8 cellular contexts compared by ENCODE assay signal in the genomic region with DNA sequence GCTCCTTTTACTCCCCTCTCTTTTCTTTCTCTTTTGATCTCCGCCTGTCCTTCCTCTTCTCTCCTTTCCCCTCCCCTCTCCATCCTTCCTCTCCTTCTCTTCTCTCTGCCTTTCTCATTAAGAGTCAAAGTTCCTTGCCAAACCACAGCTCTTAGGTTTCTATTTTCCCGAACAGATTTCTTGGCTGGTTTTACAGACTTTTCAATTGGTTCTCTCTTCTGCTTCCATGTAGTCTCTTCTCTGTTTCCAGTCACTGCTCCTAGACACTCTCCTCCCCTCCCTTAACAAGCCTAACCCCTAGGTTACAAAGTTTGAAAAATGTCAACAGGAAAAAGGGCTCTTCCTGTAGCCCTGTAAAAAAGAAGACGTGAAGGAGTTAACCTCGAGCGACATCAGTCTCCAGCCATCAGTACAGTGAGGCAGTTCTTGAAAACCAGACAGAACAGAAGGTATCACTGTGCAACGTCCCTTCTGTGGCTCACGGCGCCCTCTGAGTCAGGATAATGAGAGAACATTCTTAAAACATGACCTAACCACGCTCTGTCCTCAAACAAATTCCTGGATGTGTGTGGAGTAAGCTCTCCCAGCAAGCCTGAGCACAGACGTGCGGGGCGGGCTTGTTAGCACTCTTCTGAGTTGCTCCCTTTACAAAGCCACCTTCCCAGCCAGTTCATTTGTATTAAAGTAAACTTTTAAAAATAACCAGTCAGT.
DNase-seq lines count a peak whose midpoint lies in the region; ATAC-seq lines count a peak whose summit lies in the region.

No MANE protein-coding gene starts in this region.

- peak; percentile 8 for DNase-seq in stimulated activated CD4-positive, alpha-beta T cell treated with anti-CD3 and anti-CD28 coated beads, Interleukin-1b, Interleukin-23, amount 100 ng/mL, for 48 hours
- DNase-seq in stimulated activated CD4-positive, alpha-beta T cell treated with anti-CD3 and anti-CD28 coated beads, Interleukin-4, amount 100 ng/mL, for 1 hour = no peak
- peak; percentile 99 for DNase-seq in amniotic epithelial cell (ENCODE audit: low read depth)
- DNase-seq in iris pigment epithelial cell (ENCODE audit: low read depth) = peak; percentile 100
- no peak for DNase-seq in stimulated activated effector memory CD8-positive, alpha-beta T cell treated with anti-CD3 and anti-CD28 coated beads, Interleukin-12 subunit alpha, Interleukin-12 subunit beta, amount 100 ng/mL, for 72 hours (ENCODE audit: low spot score in 2 of 2)
- DNase-seq in T-helper 1 cell = no peak
- no peak for DNase-seq in stimulated activated naive CD8-positive, alpha-beta T cell treated with anti-CD3 and anti-CD28 coated beads, Interleukin-15, amount 100 ng/mL, for 72 hours

- H3K4me3 Mint-ChIP-seq in stimulated activated effector memory CD8-positive, alpha-beta T cell treated with anti-CD3 and anti-CD28 coated beads, Interleukin-12 subunit alpha, Interleukin-12 subunit beta, amount 100 ng/mL, for 72 hours = no peak overlapping the region
- H3K4me3 Mint-ChIP-seq in stimulated activated naive CD8-positive, alpha-beta T cell treated with anti-CD3 and anti-CD28 coated beads, Interleukin-15, amount 100 ng/mL, for 72 hours = no peak overlapping the region

- no peaks in the 10 kb centered on the region for H3K9me3 Mint-ChIP-seq in stimulated activated effector memory CD8-positive, alpha-beta T cell treated with anti-CD3 and anti-CD28 coated beads, Interleukin-12 subunit alpha, Interleukin-12 subunit beta, amount 100 ng/mL, for 72 hours
- H3K9me3 Mint-ChIP-seq in stimulated activated naive CD8-positive, alpha-beta T cell treated with anti-CD3 and anti-CD28 coated beads, Interleukin-15, amount 100 ng/mL, for 72 hours = no peaks in the 10 kb centered on the region

- ATAC-seq in stimulated activated effector memory CD8-positive, alpha-beta T cell treated with anti-CD3 and anti-CD28 coated beads, Interleukin-12 subunit alpha, Interleukin-12 subunit beta, amount 100 ng/mL, for 72 hours = peak; percentile 28
- no peak for ATAC-seq in HG03025 (IDR thresholded peaks at IDR 0.05; ENCODE audit: low FRiP score, unreplicated experiment)
- no peak for ATAC-seq in stimulated activated naive CD8-positive, alpha-beta T cell treated with anti-CD3 and anti-CD28 coated beads, Interleukin-15, amount 100 ng/mL, for 72 hours

- no peak overlapping the region for H3K27ac Mint-ChIP-seq in stimulated activated effector memory CD8-positive, alpha-beta T cell treated with anti-CD3 and anti-CD28 coated beads, Interleukin-12 subunit alpha, Interleukin-12 subunit beta, amount 100 ng/mL, for 72 hours
- peak overlapping the region in 1 of 2 donors; percentile 30 for H3K27ac Mint-ChIP-seq in stimulated activated naive CD8-positive, alpha-beta T cell treated with anti-CD3 and anti-CD28 coated beads, Interleukin-15, amount 100 ng/mL, for 72 hours

- H3K36me3 Mint-ChIP-seq in stimulated activated effector memory CD8-positive, alpha-beta T cell treated with anti-CD3 and anti-CD28 coated beads, Interleukin-12 subunit alpha, Interleukin-12 subunit beta, amount 100 ng/mL, for 72 hours = no peaks in the 10 kb centered on the region

- H3K27me3 Mint-ChIP-seq in stimulated activated naive CD8-positive, alpha-beta T cell treated with anti-CD3 and anti-CD28 coated beads, Interleukin-15, amount 100 ng/mL, for 72 hours = peaks cover 21% of the 10 kb centered on the region

- H3K4me1 Mint-ChIP-seq in stimulated activated effector memory CD8-positive, alpha-beta T cell treated with anti-CD3 and anti-CD28 coated beads, Interleukin-12 subunit alpha, Interleukin-12 subunit beta, amount 100 ng/mL, for 72 hours = peaks cover 8% of the 10 kb centered on the region
- H3K4me1 Mint-ChIP-seq in stimulated activated naive CD8-positive, alpha-beta T cell treated with anti-CD3 and anti-CD28 coated beads, Interleukin-15, amount 100 ng/mL, for 72 hours = peaks cover 11% of the 10 kb centered on the region

Comparison
In these comparisons a context has a peak if more than half of its experiments do, and no peak if none do; other contexts are left out.
1. DNase-seq: peak in stimulated activated CD4-positive, alpha-beta T cell treated with anti-CD3 and anti-CD28 coated beads, Interleukin-1b, Interleukin-23, amount 100 ng/mL, for 48 hours (single experiment), amniotic epithelial cell (single experiment) and iris pigment epithelial cell (single experiment); none in stimulated activated CD4-positive, alpha-beta T cell treated with anti-CD3 and anti-CD28 coated beads, Interleukin-4, amount 100 ng/mL, for 1 hour (single experiment), stimulated activated effector memory CD8-positive, alpha-beta T cell treated with anti-CD3 and anti-CD28 coated beads, Interleukin-12 subunit alpha, Interleukin-12 subunit beta, amount 100 ng/mL, for 72 hours (0 of 2), T-helper 1 cell (0 of 5) and stimulated activated naive CD8-positive, alpha-beta T cell treated with anti-CD3 and anti-CD28 coated beads, Interleukin-15, amount 100 ng/mL, for 72 hours (0 of 2).